Comparison of ENCODE assay signal across 22 cellular contexts in genomic region chr1:88022507-88022906, GRCh38.
"Had no signal": no experiment of that assay in that cellular context is flagged by ENCODE, and none has a peak within 500 bp of the region (broad histone marks: within the 10 kb centered on the region; RNA-seq: fewer than 3 reads in every experiment).

No MANE protein-coding gene starts in this region.

- DNase-seq: activated B cell treated with CpG ODN at 0.5 μM for 24 hours; activated CD4-positive, alpha-beta T cell treated with anti-CD3 and anti-CD28 coated beads for 36 hours; activated CD4-positive, alpha-beta T cell treated with anti-CD3 and anti-CD28 coated beads, Interleukin-2, amount 50 U/mL, for 4 hours; activated CD8-positive, alpha-beta memory T cell treated with anti-CD3 and anti-CD28 coated beads, Interleukin-2, amount 50 U/mL, for 48 hours; activated naive CD4-positive, alpha-beta T cell treated with Interleukin-2 at 50 U/mL for 16 hours; activated naive CD8-positive, alpha-beta T cell treated with anti-CD3 and anti-CD28 coated beads for 36 hours; activated T-cell treated with anti-CD3 and anti-CD28 coated beads, Interleukin-2, amount 50 U/mL, for 4 hours; colonic mucosa; hypothalamus; left ventricle myocardium superior; midbrain; pancreas; psoas muscle; stimulated activated CD4-positive, alpha-beta T cell treated with anti-CD3 and anti-CD28 coated beads, Interleukin-12 subunit alpha, Interleukin-12 subunit beta, amount 100 ng/mL, for 4 hours; substantia nigra; tibial artery had no signal

- H3K36me3 ChIP-seq: breast epithelium, colonic mucosa, esophagus muscularis mucosa, neutrophil, pancreas, right atrium auricular region, tibial artery had no signal

- H3K27ac Mint-ChIP-seq: activated B cell treated with CpG ODN at 0.5 μM for 24 hours; activated CD4-positive, alpha-beta T cell treated with anti-CD3 and anti-CD28 coated beads for 36 hours; activated naive CD8-positive, alpha-beta T cell treated with anti-CD3 and anti-CD28 coated beads for 36 hours; nephron; stimulated activated naive CD8-positive, alpha-beta T cell treated with anti-CD3 and anti-CD28 coated beads, Interleukin-15, Interleukin-2, amounts not matched to agents 100 ng/mL and 50 ng/mL, for 24 hours had no signal

- H3K9me3 Mint-ChIP-seq: activated B cell treated with CpG ODN at 0.5 μM for 24 hours; activated naive CD8-positive, alpha-beta T cell treated with anti-CD3 and anti-CD28 coated beads for 36 hours; activated T-cell treated with anti-CD3 and anti-CD28 coated beads, Interleukin-2, amount 50 U/mL, for 4 hours; stimulated activated naive CD8-positive, alpha-beta T cell treated with anti-CD3 and anti-CD28 coated beads, Interleukin-15, Interleukin-2, amounts not matched to agents 100 ng/mL and 50 ng/mL, for 24 hours had no signal

- ATAC-seq: activated CD4-positive, alpha-beta T cell treated with anti-CD3 and anti-CD28 coated beads for 36 hours; activated T-cell treated with anti-CD3 and anti-CD28 coated beads, Interleukin-2, amount 50 U/mL, for 4 hours; left ventricle myocardium superior; pancreas; psoas muscle had no signal

- H3K36me3 Mint-ChIP-seq: activated naive CD8-positive, alpha-beta T cell treated with anti-CD3 and anti-CD28 coated beads for 36 hours had no signal

- H3K4me1 Mint-ChIP-seq: activated B cell treated with CpG ODN at 0.5 μM for 24 hours; activated CD4-positive, alpha-beta T cell treated with anti-CD3 and anti-CD28 coated beads for 36 hours; activated naive CD8-positive, alpha-beta T cell treated with anti-CD3 and anti-CD28 coated beads for 36 hours; nephron had no signal

- H3K27ac ChIP-seq: breast epithelium, colonic mucosa, esophagus muscularis mucosa, neutrophil, pancreas, psoas muscle, right atrium auricular region, tibial artery had no signal

- H3K9me3 ChIP-seq: breast epithelium, colonic mucosa, esophagus muscularis mucosa, neutrophil, pancreas, psoas muscle, right atrium auricular region, tibial artery had no signal

- H3K4me1 ChIP-seq: breast epithelium, colonic mucosa, esophagus muscularis mucosa, pancreas, psoas muscle, right atrium auricular region, tibial artery had no signal

- H3K4me3 ChIP-seq: breast epithelium, colonic mucosa, esophagus muscularis mucosa, pancreas, psoas muscle, right atrium auricular region, tibial artery had no signal

- H3K4me3 Mint-ChIP-seq: activated B cell treated with CpG ODN at 0.5 μM for 24 hours; activated CD4-positive, alpha-beta T cell treated with anti-CD3 and anti-CD28 coated beads for 36 hours; activated naive CD8-positive, alpha-beta T cell treated with anti-CD3 and anti-CD28 coated beads for 36 hours; activated T-cell treated with anti-CD3 and anti-CD28 coated beads, Interleukin-2, amount 50 U/mL, for 4 hours; nephron; stimulated activated naive CD8-positive, alpha-beta T cell treated with anti-CD3 and anti-CD28 coated beads, Interleukin-15, Interleukin-2, amounts not matched to agents 100 ng/mL and 50 ng/mL, for 24 hours had no signal

- H3K27me3 ChIP-seq: breast epithelium, colonic mucosa, esophagus muscularis mucosa, neutrophil, pancreas, right atrium auricular region, tibial artery had no signal
